Comparison of ENCODE assay signal across 13 cellular contexts in genomic region chr17:1294157-1294717, GRCh38. TPM values are rescaled to one million over a fixed set of nuclear protein-coding genes. Genes with fewer than 3 reads are reported as not detected.
DNase-seq lines count a peak whose midpoint lies in the region; ATAC-seq, FAIRE-seq and TF ChIP-seq lines count a peak whose summit lies in the region.
"Had no signal": no experiment of that assay in that cellular context is flagged by ENCODE, and none has a peak within 500 bp of the region (broad histone marks: within the 10 kb centered on the region; RNA-seq: fewer than 3 reads in every experiment).

No MANE protein-coding gene starts in this region.

- no peaks in the 10 kb centered on the region for H3K27me3 Mint-ChIP-seq in T-helper 17 cell
- no peaks in the 10 kb centered on the region for H3K27me3 Mint-ChIP-seq in natural killer cell treated with Interleukin-12 subunit alpha and Interleukin-12 subunit beta and Interleukin-15 and Interleukin-18, amount 100 ng/mL, for 72 hours

- DNase-seq in T-helper 17 cell (peak; percentile 45 to 70 (median 68)), H54 (ENCODE audit: insufficient read length, low spot score) (no peak), NCI-H128 (lab: John Stamatoyannopoulos, UW; ENCODE audit: unreplicated experiment) (no peak), HCEC 1CT (no peak)
- peak; percentile 74 for DNase-seq in activated T-cell treated with anti-CD3 and anti-CD28 coated beads, Interleukin-2, amount 50 U/mL, for 1 hour
- peak; percentile 96 for DNase-seq in natural killer cell treated with Interleukin-12 subunit alpha and Interleukin-12 subunit beta and Interleukin-15 and Interleukin-18, amount 100 ng/mL, for 72 hours (ENCODE audit: low spot score)
- peak; percentile 56 for DNase-seq in stimulated activated naive CD8-positive, alpha-beta T cell treated with anti-CD3 and anti-CD28 coated beads, Interleukin-15, Interleukin-2, amounts not matched to agents 100 U/mL and 50 U/mL, for 24 hours
- DNase-seq: heart right ventricle, IMR-90, pancreas had no signal

- no peaks in the 10 kb centered on the region for H3K9me3 ChIP-seq in T-helper 17 cell (ENCODE audit: control insufficient read depth, low read length, poor library complexity, severe bottlenecking)
- H3K9me3 ChIP-seq: heart right ventricle, pancreas had no signal

- ATAC-seq in T-helper 17 cell: peak; percentile 98
- ATAC-seq in natural killer cell treated with Interleukin-12 subunit alpha and Interleukin-12 subunit beta and Interleukin-15 and Interleukin-18, amount 100 ng/mL, for 72 hours: peak; percentile 98
- ATAC-seq in stimulated activated naive CD8-positive, alpha-beta T cell treated with anti-CD3 and anti-CD28 coated beads, Interleukin-15, Interleukin-2, amounts not matched to agents 100 U/mL and 50 U/mL, for 24 hours: peak; percentile 77
- ATAC-seq: HCT116 had no signal

- peak overlapping the region; percentile 87 for H3K27ac Mint-ChIP-seq in T-helper 17 cell
- peak overlapping the region; percentile 96 to 98 for H3K27ac Mint-ChIP-seq in natural killer cell treated with Interleukin-12 subunit alpha and Interleukin-12 subunit beta and Interleukin-15 and Interleukin-18, amount 100 ng/mL, for 72 hours

- no peak for FAIRE-seq in H54 (lab: Jason Lieb, UNC)
- FAIRE-seq: pancreas, RCC 7860 had no signal

- H3K36me3 Mint-ChIP-seq in T-helper 17 cell (ENCODE audit: low read depth): no peaks in the 10 kb centered on the region
- peaks cover 10% of the 10 kb centered on the region for H3K36me3 Mint-ChIP-seq in natural killer cell treated with Interleukin-12 subunit alpha and Interleukin-12 subunit beta and Interleukin-15 and Interleukin-18, amount 100 ng/mL, for 72 hours

- no peak for TF ChIP-seq POLR2A in H54 (IDR thresholded peaks at IDR 0.05; ENCODE audit: low read depth, low read length)

- H3K9me3 Mint-ChIP-seq in natural killer cell treated with Interleukin-12 subunit alpha and Interleukin-12 subunit beta and Interleukin-15 and Interleukin-18, amount 100 ng/mL, for 72 hours: peaks cover 4% of the 10 kb centered on the region

- peaks cover 47% of the 10 kb centered on the region for H3K4me1 Mint-ChIP-seq in T-helper 17 cell
- H3K4me1 Mint-ChIP-seq in natural killer cell treated with Interleukin-12 subunit alpha and Interleukin-12 subunit beta and Interleukin-15 and Interleukin-18, amount 100 ng/mL, for 72 hours (ENCODE audit: low read depth in 2 of 2): peaks cover 46 to 54% of the 10 kb centered on the region in 2 donors

- peak overlapping the region; percentile 80 for H3K4me3 Mint-ChIP-seq in T-helper 17 cell
- peak overlapping the region; percentile 82 for H3K4me3 Mint-ChIP-seq in natural killer cell treated with Interleukin-12 subunit alpha and Interleukin-12 subunit beta and Interleukin-15 and Interleukin-18, amount 100 ng/mL, for 72 hours

RNA-seq across cellular contexts. Expression of gene TRARG1, which starts 14.8 kb away (rescaled TPM):
- not detected for total RNA-seq in T-helper 17 cell
- not detected for total RNA-seq in natural killer cell treated with Interleukin-12 subunit alpha and Interleukin-12 subunit beta and Interleukin-15 and Interleukin-18, amount 100 ng/mL, for 72 hours
- total RNA-seq: bronchial epithelial cell, IMR-90 had no signal

RNA-seq across cellular contexts. Expression of gene BHLHA9, which starts 24.0 kb away (rescaled TPM):
- not detected for total RNA-seq in T-helper 17 cell
- total RNA-seq in natural killer cell treated with Interleukin-12 subunit alpha and Interleukin-12 subunit beta and Interleukin-15 and Interleukin-18, amount 100 ng/mL, for 72 hours: not detected
- total RNA-seq: bronchial epithelial cell, IMR-90, pancreas had no signal

Comparison
In these comparisons a context has a peak if more than half of its experiments do, and no peak if none do; other contexts are left out.
1. DNase-seq: peak in T-helper 17 cell (3 of 3), activated T-cell treated with anti-CD3 and anti-CD28 coated beads, Interleukin-2, amount 50 U/mL, for 1 hour (single experiment), natural killer cell treated with Interleukin-12 subunit alpha and Interleukin-12 subunit beta and Interleukin-15 and Interleukin-18, amount 100 ng/mL, for 72 hours (single experiment) and stimulated activated naive CD8-positive, alpha-beta T cell treated with anti-CD3 and anti-CD28 coated beads, Interleukin-15, Interleukin-2, amounts not matched to agents 100 U/mL and 50 U/mL, for 24 hours (single experiment); none in H54 (single experiment), NCI-H128 (single experiment) and HCEC 1CT (single experiment).
2. Peak in every context shown above with its lines, with median percentiles within 50 percentile points of each other: ATAC-seq.